Comparison of ENCODE assay signal across 23 cellular contexts in genomic region chr3:8238434-8238833, GRCh38.
"Had no signal": no experiment of that assay in that cellular context is flagged by ENCODE, and none has a peak within 500 bp of the region (broad histone marks: within the 10 kb centered on the region; RNA-seq: fewer than 3 reads in every experiment).

No MANE protein-coding gene starts in this region.

- H3K4me1 ChIP-seq: foreskin keratinocyte, neural progenitor cell, prostate gland, right atrium auricular region, spleen, vagina had no signal

- H3K4me2 ChIP-seq: neural progenitor cell had no signal

- H3K4me3 ChIP-seq: dorsolateral prefrontal cortex, heart right ventricle, neural progenitor cell, prostate gland, right atrium auricular region, skin epidermis, spleen, vagina had no signal

- H3K36me3 ChIP-seq: heart right ventricle, neural progenitor cell, prostate gland, right atrium auricular region, spleen, vagina had no signal

- H3K27me3 ChIP-seq: dorsolateral prefrontal cortex, foreskin keratinocyte, heart right ventricle, neural progenitor cell, right atrium auricular region, spleen, vagina had no signal

- H2AFZ ChIP-seq: neural progenitor cell had no signal

- H3K9me3 ChIP-seq: prostate gland, vagina had no signal

- ATAC-seq: foreskin keratinocyte; heart right ventricle; left colon; left ventricle myocardium superior; naive thymus-derived CD4-positive, alpha-beta T cell; stimulated activated memory B cell treated with anti-CD40 and anti-IgM and Interleukin-4, amounts not matched to agents 10 μg/mL and 1 μg/mL and 100 μg/mL, for 72 hours; stimulated activated naive CD8-positive, alpha-beta T cell treated with anti-CD3 and anti-CD28 coated beads, Interleukin-15, Interleukin-2, amounts not matched to agents 100 U/mL and 50 U/mL, for 24 hours had no signal

- H3K27ac ChIP-seq: dorsolateral prefrontal cortex, foreskin keratinocyte, heart right ventricle, neural progenitor cell, prostate gland, right atrium auricular region, skin epidermis, spleen, vagina had no signal

- FAIRE-seq: colon had no signal

- DNase-seq: dorsolateral prefrontal cortex; effector CD4-positive, alpha-beta T cell; foreskin keratinocyte; glutamatergic neuron; heart right ventricle; hippocampal formation; islet precursor cell; kidney glomerular epithelial cell; left colon; left ventricle myocardium superior; mesenchymal stem cell; midbrain; naive thymus-derived CD4-positive, alpha-beta T cell; spleen; stimulated activated CD4-positive, alpha-beta T cell treated with anti-CD3 and anti-CD28 coated beads, Interleukin-4, amount 100 ng/mL, for 4 hours; stimulated activated naive CD8-positive, alpha-beta T cell treated with anti-CD3 and anti-CD28 coated beads, Interleukin-15, Interleukin-2, amounts not matched to agents 100 U/mL and 50 U/mL, for 24 hours had no signal

- H3K9ac ChIP-seq: neural progenitor cell had no signal
